Comparison of ENCODE assay signal across 16 cellular contexts in the genomic region with DNA sequence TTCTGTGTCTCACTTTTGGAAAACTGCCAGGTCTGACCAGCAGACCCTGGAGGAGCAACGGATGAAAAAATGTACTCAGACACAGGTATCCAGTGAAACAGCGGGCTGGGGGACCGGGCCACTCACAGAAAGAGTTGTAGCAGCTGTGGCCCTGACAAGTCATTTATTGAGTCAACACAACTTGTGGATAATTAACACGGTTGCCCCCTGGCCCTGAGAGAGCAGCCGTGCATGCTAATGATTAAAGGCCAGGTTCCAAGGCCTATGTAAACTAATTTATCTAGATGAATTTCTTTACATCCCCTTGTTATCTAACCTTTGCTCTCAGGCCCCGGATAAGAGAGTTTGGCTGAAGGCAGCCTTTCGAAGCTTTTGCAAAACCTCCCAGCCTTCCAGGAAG.
"Had no signal": no experiment of that assay in that cellular context is flagged by ENCODE, and none has a peak within 500 bp of the region (broad histone marks: within the 10 kb centered on the region; RNA-seq: fewer than 3 reads in every experiment).

No MANE protein-coding gene starts in this region.

- DNase-seq: activated CD4-positive, alpha-beta memory T cell treated with anti-CD3 and anti-CD28 coated beads, Interleukin-2, amount 10 ng/mL, durations not matched to agents 7 days and 5 days; activated CD4-positive, alpha-beta T cell treated with anti-CD3 and anti-CD28 coated beads for 36 hours; activated naive CD8-positive, alpha-beta T cell treated with anti-CD3 and anti-CD28 coated beads, Interleukin-2, amount 10 ng/mL, durations not matched to agents 7 days and 5 days; activated T-cell treated with anti-CD3 and anti-CD28 coated beads, Interleukin-2, amount 50 U/mL, for 48 hours; aorta; dorsolateral prefrontal cortex; hypothalamus; left lung; ovary; T1000; transverse colon had no signal

- ATAC-seq: activated CD4-positive, alpha-beta T cell treated with anti-CD3 and anti-CD28 coated beads for 36 hours; esophagus mucosa; left lung; stimulated activated effector memory CD8-positive, alpha-beta T cell treated with anti-CD3 and anti-CD28 coated beads, Interleukin-12 subunit alpha, Interleukin-12 subunit beta, amount 100 ng/mL, for 72 hours had no signal

- FAIRE-seq: endometrium had no signal

- H3K36me3 ChIP-seq: left lung, neural progenitor cell, ovary, transverse colon had no signal

- H3K9me3 ChIP-seq: ovary, transverse colon had no signal

- H3K27me3 ChIP-seq: dorsolateral prefrontal cortex, left lung, neural progenitor cell, ovary, transverse colon had no signal

- H3K27ac ChIP-seq: dorsolateral prefrontal cortex, left lung, neural progenitor cell, ovary, transverse colon, VCaP had no signal

- H3K4me1 ChIP-seq: left lung, neural progenitor cell, transverse colon had no signal

- H3K4me3 ChIP-seq: dorsolateral prefrontal cortex, left lung, neural progenitor cell, ovary, transverse colon had no signal
